Comparison of ENCODE assay signal across 22 cellular contexts in the genomic region with DNA sequence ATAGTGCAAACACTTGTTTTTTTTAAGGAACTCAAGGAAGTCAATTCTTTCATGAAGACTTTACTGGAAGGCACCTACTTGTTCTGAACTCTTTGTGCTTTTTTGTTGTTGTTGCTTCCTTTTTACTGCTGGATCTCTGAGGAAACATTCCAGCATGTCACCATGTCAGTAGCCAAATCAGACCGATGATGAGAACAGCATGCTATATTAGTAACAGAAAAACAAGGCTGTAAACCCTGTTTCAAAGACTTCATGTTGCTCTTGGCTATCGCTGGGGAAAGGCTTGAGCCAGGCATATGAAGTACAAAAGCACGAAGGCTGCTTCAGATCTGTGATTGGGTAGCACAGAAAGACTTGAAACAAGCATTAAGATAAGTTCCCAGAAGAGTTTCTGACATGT.
DNase-seq lines count a peak whose midpoint lies in the region; ATAC-seq, FAIRE-seq and TF ChIP-seq lines count a peak whose summit lies in the region.
"Had no signal": no experiment of that assay in that cellular context is flagged by ENCODE, and none has a peak within 500 bp of the region (broad histone marks: within the 10 kb centered on the region; RNA-seq: fewer than 3 reads in every experiment).

No MANE protein-coding gene starts in this region.

- H3K9me3 ChIP-seq in H1 (ENCODE audit: insufficient read depth in 2 of 2, low read depth in 1 of 2, low read length in 1 of 2) (no peaks in the 10 kb centered on the region), right cardiac atrium (ENCODE audit: control insufficient read depth, low read length) (no peaks in the 10 kb centered on the region), subcutaneous abdominal adipose tissue (ENCODE audit: control insufficient read depth in 5 of 5, low read length in 5 of 5) (no peaks in the 10 kb centered on the region)

- H2BK120ac ChIP-seq in H1 (replicated peaks; ENCODE audit: low read depth, low read length) = no peak overlapping the region

- no peaks in the 10 kb centered on the region for H3K4me1 ChIP-seq in H1 (replicated peaks in 1 of 4; ENCODE audit: control insufficient read depth in 3 of 4, insufficient read depth in 4 of 4, low read length in 3 of 4)
- H3K4me1 ChIP-seq in right cardiac atrium (ENCODE audit: control insufficient read depth, insufficient read depth, low read length) = no peaks in the 10 kb centered on the region
- H3K4me1 ChIP-seq in subcutaneous abdominal adipose tissue (ENCODE audit: control insufficient read depth in 5 of 5, insufficient read depth in 5 of 5, low read length in 5 of 5) = peaks cover 0 to 28% (median 21%) of the 10 kb centered on the region in 5 donors

- POLR2A ChIA-PET in H1 (lab: Charles Lee; ENCODE audit: partially characterized antibody) = no interaction called here

- WGBS in H1 (ENCODE audit: extremely low coverage in 1 of 2, insufficient coverage in 1 of 2, insufficient read length in 1 of 2, insufficient replicate concordance in 2 of 2, low coverage in 1 of 2, low lambda C conversion rate in 2 of 2, missing lambda C conversion rate in 1 of 2), 2 experiments = 88% methylated on average over 3 of the region's 3 CpGs; no CpG with 5 or more reads in 1 of the 2 experiments
- 43% methylated on average over 3 of the region's 3 CpGs for WGBS in right cardiac atrium

- no peak for DNase-seq in GM12892 (ENCODE audit: insufficient read length)
- DNase-seq in H1 (ENCODE audit: low read depth in 1 of 2, low spot score in 2 of 2) = no peak
- DNase-seq in right cardiac atrium = peak; percentile 26 to 61 (median 28)
- DNase-seq in effector memory CD8-positive, alpha-beta T cell = no peak
- DNase-seq in GOT3 (lab: John Stamatoyannopoulos, UW) = no peak
- DNase-seq: activated CD4-positive, CD25-positive, alpha-beta regulatory T cell; activated CD8-positive, alpha-beta memory T cell treated with anti-CD3 and anti-CD28 coated beads, Interleukin-2, amount 10 ng/mL, durations not matched to agents 7 days and 5 days; activated effector memory CD4-positive, alpha-beta T cell treated with anti-CD3 and anti-CD28 coated beads, Interleukin-2, amount 50 U/mL, for 16 hours; AML-193; Calu3; dorsolateral prefrontal cortex; Kasumi-1; mammary epithelial cell; NCI-H1436 treated with DMSO at 0.1 percent for 48 hours; NCI-H345; SHP77 treated with DMSO at 0.1 percent for 48 hours; T-helper 2 cell had no signal

- H2BK5ac ChIP-seq in H1 (ENCODE audit: low read depth, low read length) = no peak overlapping the region

- peaks cover 0 to 17% of the 10 kb centered on the region in 2 donors for H3K9me3 Mint-ChIP-seq in effector memory CD8-positive, alpha-beta T cell

- H2BK15ac ChIP-seq in H1 (ENCODE audit: low read length) = no peak overlapping the region

- TF ChIP-seq POLR2A in GM12892 (IDR thresholded peaks at IDR 0.05; ENCODE audit: low read depth, low read length) = no peak
- no peak for TF ChIP-seq POLR2A in H1 (IDR thresholded peaks at IDR 0.05; ENCODE audit: control extremely low read depth in 1 of 2, low read depth in 2 of 2, low read length in 2 of 2)

- H3K4me1 Mint-ChIP-seq in effector memory CD8-positive, alpha-beta T cell (ENCODE audit: low read depth in 2 of 2) = no peaks in the 10 kb centered on the region
- H3K4me1 Mint-ChIP-seq: activated CD8-positive, alpha-beta memory T cell treated with anti-CD3 and anti-CD28 coated beads, Interleukin-2, amount 10 ng/mL, durations not matched to agents 7 days and 5 days; neural crest cell had no signal

- no peak overlapping the region for H3K4ac ChIP-seq in H1 (replicated peaks; ENCODE audit: insufficient read length, low read depth, low read length)

- no peak overlapping the region for H3K56ac ChIP-seq in H1 (replicated peaks; ENCODE audit: insufficient read length, low read depth, low read length)

- H3K27me3 ChIP-seq in H1 (replicated peaks in 1 of 4; ENCODE audit: control insufficient read depth in 3 of 4, extremely low read depth in 1 of 4, insufficient read depth in 3 of 4, low read length in 3 of 4) (no peaks in the 10 kb centered on the region), right cardiac atrium (ENCODE audit: control insufficient read depth, insufficient read depth) (no peaks in the 10 kb centered on the region), subcutaneous abdominal adipose tissue (ENCODE audit: control insufficient read depth in 5 of 5, insufficient read depth in 4 of 5, low read length in 5 of 5) (no peaks in the 10 kb centered on the region)
- H3K27me3 ChIP-seq: dorsolateral prefrontal cortex had no signal

- no peaks in the 10 kb centered on the region for H3K79me2 ChIP-seq in H1 (ENCODE audit: control insufficient read depth in 1 of 2, insufficient read depth in 2 of 2, low read length in 2 of 2)

- no peak overlapping the region for H3K27ac Mint-ChIP-seq in effector memory CD8-positive, alpha-beta T cell
- H3K27ac Mint-ChIP-seq: activated CD8-positive, alpha-beta memory T cell treated with anti-CD3 and anti-CD28 coated beads, Interleukin-2, amount 10 ng/mL, durations not matched to agents 7 days and 5 days had no signal

- intact Hi-C loops in right cardiac atrium (cut with DNase I) = no loop called here

- no peak overlapping the region for H4K8ac ChIP-seq in H1 (ENCODE audit: extremely low read depth, insufficient read depth, low read length)

- no peak overlapping the region for H3K23ac ChIP-seq in H1 (ENCODE audit: insufficient read length)

- no peak overlapping the region for H2BK12ac ChIP-seq in H1 (ENCODE audit: low read depth, low read length)

- H3K18ac ChIP-seq in H1 (ENCODE audit: extremely low read depth, low read length) = no peak overlapping the region

- H2AFZ ChIP-seq in H1 (ENCODE audit: low read length) = no peak overlapping the region

- H3K79me1 ChIP-seq in H1 (ENCODE audit: low read depth, low read length) = no peaks in the 10 kb centered on the region

- H3K27me3 Mint-ChIP-seq in effector memory CD8-positive, alpha-beta T cell = no peaks in the 10 kb centered on the region
- H3K27me3 Mint-ChIP-seq: activated CD8-positive, alpha-beta memory T cell treated with anti-CD3 and anti-CD28 coated beads, Interleukin-2, amount 10 ng/mL, durations not matched to agents 7 days and 5 days had no signal

- H3K23me2 ChIP-seq in H1 (ENCODE audit: low read depth, low read length) = no peaks in the 10 kb centered on the region; the same call in 1 of the 2 replicates

- H2AK5ac ChIP-seq in H1 (ENCODE audit: low read depth, low read length) = no peak overlapping the region

- no peak overlapping the region for H3K14ac ChIP-seq in H1 (ENCODE audit: insufficient read length)

- no peak overlapping the region for H3K27ac ChIP-seq in H1 (ENCODE audit: low read depth, low read length)
- peak overlapping the region; percentile 23 for H3K27ac ChIP-seq in right cardiac atrium (ENCODE audit: low read length)
- H3K27ac ChIP-seq in subcutaneous abdominal adipose tissue (ENCODE audit: low read depth, low read length) = peak overlapping the region; percentile 38

- H3K4me3 ChIP-seq in H1 (ENCODE audit: extremely low read depth in 1 of 4, insufficient read depth in 2 of 4, low read depth in 3 of 4, low read length in 4 of 4) (no peak overlapping the region), right cardiac atrium (ENCODE audit: low read length) (no peak overlapping the region), subcutaneous abdominal adipose tissue (ENCODE audit: low read depth in 1 of 5, low read length in 5 of 5) (no peak overlapping the region)
- H3K4me3 ChIP-seq: dorsolateral prefrontal cortex had no signal

- no peak for TF ChIP-seq EP300 in H1 (IDR thresholded peaks at IDR 0.05; ENCODE audit: borderline replicate concordance in 1 of 2, low read depth in 2 of 2, low read length in 2 of 2)

- no peaks in the 10 kb centered on the region for H4K20me1 ChIP-seq in H1 (replicated peaks in 1 of 2; ENCODE audit: control insufficient read depth in 1 of 2, insufficient read depth in 2 of 2, low read length in 2 of 2)

- CTCF ChIA-PET in H1 (lab: Charles Lee; ENCODE audit: partially characterized antibody) = no interaction called here

- H4K91ac ChIP-seq in H1 (replicated peaks; ENCODE audit: insufficient read length, low read length) = no peak overlapping the region

- FAIRE-seq in GM12892 (lab: Jason Lieb, UNC) (peak; percentile 53), H1 (lab: Jason Lieb, UNC) (peak; percentile 50)
- FAIRE-seq: frontal cortex had no signal

- no peak overlapping the region for H3K4me3 Mint-ChIP-seq in effector memory CD8-positive, alpha-beta T cell
- H3K4me3 Mint-ChIP-seq: activated CD8-positive, alpha-beta memory T cell treated with anti-CD3 and anti-CD28 coated beads, Interleukin-2, amount 10 ng/mL, durations not matched to agents 7 days and 5 days; neural crest cell had no signal

- H3K36me3 ChIP-seq in H1 (ENCODE audit: control insufficient read depth in 2 of 4, insufficient read depth in 4 of 4, low read length in 3 of 4) (no peaks in the 10 kb centered on the region), subcutaneous abdominal adipose tissue (ENCODE audit: control insufficient read depth in 5 of 5, insufficient read depth in 5 of 5, low read length in 5 of 5) (no peaks in the 10 kb centered on the region)

- H3K36me3 Mint-ChIP-seq in effector memory CD8-positive, alpha-beta T cell (ENCODE audit: insufficient read depth) = no peaks in the 10 kb centered on the region
- H3K36me3 Mint-ChIP-seq: activated CD8-positive, alpha-beta memory T cell treated with anti-CD3 and anti-CD28 coated beads, Interleukin-2, amount 10 ng/mL, durations not matched to agents 7 days and 5 days had no signal

- no peak overlapping the region for H4K5ac ChIP-seq in H1 (ENCODE audit: insufficient read length, low read depth, low read length)

- H3K9ac ChIP-seq in H1 (replicated peaks in 1 of 4; ENCODE audit: extremely low read depth in 1 of 4, low read depth in 3 of 4, low read length in 3 of 4) (no peak overlapping the region), subcutaneous abdominal adipose tissue (ENCODE audit: low read length in 5 of 5) (no peak overlapping the region)

- H3K4me2 ChIP-seq in H1 (ENCODE audit: insufficient read depth in 1 of 2, low read depth in 2 of 2, low read length in 2 of 2) = no peak overlapping the region

- ATAC-seq in right cardiac atrium (peak; percentile 94 to 95), GM19328 (IDR thresholded peaks at IDR 0.05; ENCODE audit: unreplicated experiment) (no peak), GM18868 (IDR thresholded peaks at IDR 0.05; ENCODE audit: unreplicated experiment) (no peak)
- no peak for ATAC-seq in effector memory CD8-positive, alpha-beta T cell (replicated peaks)
- ATAC-seq: activated CD8-positive, alpha-beta memory T cell treated with anti-CD3 and anti-CD28 coated beads, Interleukin-2, amount 10 ng/mL, durations not matched to agents 7 days and 5 days had no signal

- TF ChIP-seq CTCF in H1 (IDR thresholded peaks at IDR 0.05; ENCODE audit: control extremely low read depth in 1 of 3, insufficient read depth in 1 of 3, low read depth in 1 of 3, low read length in 3 of 3) = no peak

- TF ChIP-seq RAD21 in H1 (IDR thresholded peaks at IDR 0.05 in 1 of 2, conservative IDR thresholded peaks at IDR 0.05 in 1 of 2; ENCODE audit: low read depth in 2 of 2, low read length in 2 of 2) = no peak

- no peak overlapping the region for H2BK20ac ChIP-seq in H1 (ENCODE audit: low read length)

TF ChIP-seq in H1, 55 proteins besides CTCF, POLR2A, EP300 and RAD21 (continues in another document):
- TF ChIP-seq CHD2 (IDR thresholded peaks at IDR 0.05; ENCODE audit: low read length) = no peak

Comparison
In these comparisons a context has a peak if more than half of its experiments do, and no peak if none do; other contexts are left out.
1. DNase-seq: peak in right cardiac atrium (3 of 3); none in GM12892 (single experiment), H1 (0 of 2), effector memory CD8-positive, alpha-beta T cell (0 of 3) and GOT3 (single experiment).
2. ATAC-seq: peak in right cardiac atrium (2 of 2); none in GM19328 (single experiment), effector memory CD8-positive, alpha-beta T cell (single experiment) and GM18868 (single experiment).